In the genomic region with DNA sequence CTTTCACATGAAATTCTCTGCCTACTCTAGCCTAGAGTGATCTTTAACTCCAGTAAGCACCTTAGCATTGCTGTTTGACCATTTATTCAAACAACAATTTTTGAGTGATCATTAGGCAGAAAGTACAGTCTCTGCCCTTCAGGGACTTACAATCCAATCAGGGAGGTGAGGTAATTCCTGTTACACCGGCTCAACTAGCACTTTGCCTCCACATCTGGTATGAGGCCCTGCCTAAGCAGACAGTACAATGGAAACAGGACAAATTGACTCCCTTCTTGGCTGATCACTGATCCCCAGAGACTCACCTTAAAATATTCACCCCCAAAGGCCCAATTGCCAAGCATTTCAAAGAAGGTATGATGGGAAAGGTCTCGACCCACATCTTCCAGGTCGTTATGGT, we compare ENCODE assay signal across 1 cellular context.
TF ChIP-seq lines count a peak whose summit lies in the region.

No MANE protein-coding gene starts in this region.

TF ChIP-seq in H1, 55 proteins besides CTCF, POLR2A, EP300 and RAD21:
- TF ChIP-seq KDM1A (IDR thresholded peaks at IDR 0.05; ENCODE audit: borderline replicate concordance, low read length) = no peak
- no peak for TF ChIP-seq EZH2 (IDR thresholded peaks at IDR 0.05; ENCODE audit: low read depth, low read length, severe bottlenecking)
- no peak for TF ChIP-seq SIRT6 (IDR thresholded peaks at IDR 0.05; ENCODE audit: low read length)
- TF ChIP-seq CREB1 (IDR thresholded peaks at IDR 0.05) = no peak
- no peak for TF ChIP-seq YY1 (IDR thresholded peaks at IDR 0.05; ENCODE audit: low read depth, low read length)
- TF ChIP-seq CBX8 (IDR thresholded peaks at IDR 0.05; ENCODE audit: borderline replicate concordance, low read depth, low read length) = no peak
- no peak for TF ChIP-seq HDAC6 (IDR thresholded peaks at IDR 0.05; ENCODE audit: low read depth, low read length)
- TF ChIP-seq CHD1 (IDR thresholded peaks at IDR 0.05; ENCODE audit: low read depth, low read length) = no peak
- no peak for TF ChIP-seq SIN3A (conservative IDR thresholded peaks at IDR 0.05 in 1 of 2, IDR thresholded peaks at IDR 0.05 in 1 of 2; ENCODE audit: low read depth in 1 of 2, low read length in 2 of 2)
- TF ChIP-seq KDM5A (IDR thresholded peaks at IDR 0.05; ENCODE audit: low read length) = no peak
- TF ChIP-seq TAF7 (optimal IDR thresholded peaks at IDR 0.05; ENCODE audit: borderline replicate concordance, low read depth, low read length) = no peak
- no peak for TF ChIP-seq SIX5 (IDR thresholded peaks at IDR 0.05; ENCODE audit: low read depth, low read length)
- no peak for TF ChIP-seq MAFK (IDR thresholded peaks at IDR 0.05; ENCODE audit: low read depth, low read length)
- no peak for TF ChIP-seq ZNF274 (IDR thresholded peaks at IDR 0.05; ENCODE audit: borderline replicate concordance, extremely low read depth, low read length)
- TF ChIP-seq ASH2L (IDR thresholded peaks at IDR 0.05; ENCODE audit: low read length) = no peak
- no peak for TF ChIP-seq FOSL1 (IDR thresholded peaks at IDR 0.05; ENCODE audit: insufficient read depth, low read depth, low read length)
TF ChIP-seq in H1: peak in this region for 0.
